10 cellular contexts compared by ENCODE assay signal in genomic region chr2:7430421-7430868, GRCh38.
DNase-seq lines count a peak whose midpoint lies in the region; ATAC-seq and TF ChIP-seq lines count a peak whose summit lies in the region.
"Had no signal": no experiment of that assay in that cellular context is flagged by ENCODE, and none has a peak within 500 bp of the region (broad histone marks: within the 10 kb centered on the region; RNA-seq: fewer than 3 reads in every experiment).

No MANE protein-coding gene starts in this region.

- TF ChIP-seq EP300 in esophagus muscularis mucosa (IDR thresholded peaks at IDR 0.05), result no peak

- H3K27me3 Mint-ChIP-seq in T-helper 17 cell, result peaks cover 24% of the 10 kb centered on the region

- H3K4me3 Mint-ChIP-seq in T-helper 17 cell, result peak overlapping the region; percentile 85

- TF ChIP-seq CTCF in esophagus muscularis mucosa (IDR thresholded peaks at IDR 0.05) (no peak), spleen (IDR thresholded peaks at IDR 0.05 in 8 of 11, conservative IDR thresholded peaks at IDR 0.05 in 3 of 11) (no peak), GM13976 (IDR thresholded peaks at IDR 0.05; ENCODE audit: borderline replicate concordance, control extremely low read depth, extremely low read depth, insufficient read depth, missing control alignments) (no peak)

- intact Hi-C loops in esophagus muscularis mucosa (cut with DNase I) (no loop called here), spleen (cut with DNase I; ENCODE audit: low total_unique reads) (no loop called here)

- H3K4me1 Mint-ChIP-seq in T-helper 17 cell, result peaks cover 31% of the 10 kb centered on the region

- H3K36me3 Mint-ChIP-seq in T-helper 17 cell (ENCODE audit: low read depth), result peaks cover 4% of the 10 kb centered on the region

- in situ Hi-C loops in GM13976 (cut with MboI; ENCODE audit: low sequenced_read_pairs, unreplicated experiment), result no loop called here

- H3K4me1 ChIP-seq in esophagus muscularis mucosa (peaks cover 4 to 11% (median 11%) of the 10 kb centered on the region in 4 donors), spleen (peaks cover 5 to 57% (median 27%) of the 10 kb centered on the region in 6 donors)

- ATAC-seq in GM21619 (IDR thresholded peaks at IDR 0.05; ENCODE audit: unreplicated experiment), result peak; percentile 6
- peak; percentile 41 for ATAC-seq in T-helper 17 cell
- ATAC-seq in HG03108 (IDR thresholded peaks at IDR 0.05; ENCODE audit: unreplicated experiment), result no peak

- no peak overlapping the region for H3K27ac ChIP-seq in esophagus muscularis mucosa (replicated peaks in 1 of 4)
- peak overlapping the region; percentile 53 to 88 (median 72) for H3K27ac ChIP-seq in spleen
- H3K27ac ChIP-seq: GM23248, VCaP had no signal

- H3K9me3 ChIP-seq in T-helper 17 cell (ENCODE audit: control insufficient read depth, low read length, poor library complexity, severe bottlenecking) (peaks cover 2% of the 10 kb centered on the region), esophagus muscularis mucosa (peaks cover 0 to 11% (median 4%) of the 10 kb centered on the region in 4 donors), spleen (peaks cover 0 to 16% (median 12%) of the 10 kb centered on the region in 8 donors)

- 87% methylated on average over 10 of the region's 10 CpGs for WGBS in esophagus muscularis mucosa
- WGBS in spleen, 5 donors, result 60 to 66% (median 65%) methylated on average over 10 of the region's 10 CpGs

- TF ChIP-seq POLR2A in esophagus muscularis mucosa (IDR thresholded peaks at IDR 0.05; ENCODE audit: low read depth), result no peak
- no peak for TF ChIP-seq POLR2A in spleen (IDR thresholded peaks at IDR 0.05)

- DNase-seq in T-helper 17 cell, result no peak
- no peak for DNase-seq in esophagus muscularis mucosa (ENCODE audit: extremely low spot score)
- no peak for DNase-seq in spleen
- no peak for DNase-seq in NCI-H1694 treated with DMSO at 0.1 percent for 48 hours (lab: John Stamatoyannopoulos, UW)
- DNase-seq in superior temporal gyrus (ENCODE audit: extremely low spot score), result no peak
- DNase-seq in GM13976 (ENCODE audit: low spot score), result no peak

- H3K36me3 ChIP-seq in esophagus muscularis mucosa (no peaks in the 10 kb centered on the region), spleen (no peaks in the 10 kb centered on the region)

- peak overlapping the region in 3 of 4 donors; percentile 33 to 51 (median 42) for H3K4me3 ChIP-seq in esophagus muscularis mucosa
- H3K4me3 ChIP-seq in spleen, result peak overlapping the region in 7 of 8 donors; percentile 25 to 68 (median 38)
- H3K4me3 ChIP-seq: GM23248 had no signal

- peak overlapping the region; percentile 78 for H3K27ac Mint-ChIP-seq in T-helper 17 cell

- H3K27me3 ChIP-seq in esophagus muscularis mucosa, result peaks cover 0 to 16% (median 0%) of the 10 kb centered on the region in 4 donors
- H3K27me3 ChIP-seq in spleen (replicated peaks in 1 of 7), result peaks cover 0 to 44% (median 0%) of the 10 kb centered on the region in 7 donors

Comparison
In these comparisons a context has a peak if more than half of its experiments do, and no peak if none do; other contexts are left out.
1. H3K27ac ChIP-seq: peak in spleen (8 of 8); none in esophagus muscularis mucosa (0 of 4).